ENCODE assay signal across 10 cellular contexts in genomic region chr2:64211471-64211870, GRCh38.
DNase-seq lines count a peak whose midpoint lies in the region; ATAC-seq and TF ChIP-seq lines count a peak whose summit lies in the region.
"Had no signal": no experiment of that assay in that cellular context is flagged by ENCODE, and none has a peak within 500 bp of the region (broad histone marks: within the 10 kb centered on the region; RNA-seq: fewer than 3 reads in every experiment).

No MANE protein-coding gene starts in this region.

- H3K27ac Mint-ChIP-seq in chondrocyte (ENCODE audit: unreplicated experiment) (peak overlapping the region; percentile 68), endothelial cell (ENCODE audit: unreplicated experiment) (no peak overlapping the region)

- H3K27ac ChIP-seq in DND-41 (ENCODE audit: low read length) (no peak overlapping the region), OCI-LY1 (ENCODE audit: low read depth, low read length, poor library complexity, severe bottlenecking) (peak overlapping the region; percentile 95), skin epidermis (peak overlapping the region in 15 of 21 experiments; percentile 5 to 82 (median 54))

- H3K9me3 Mint-ChIP-seq in chondrocyte (ENCODE audit: low read depth) (no peaks in the 10 kb centered on the region), endothelial cell (ENCODE audit: unreplicated experiment) (no peaks in the 10 kb centered on the region)

- peaks cover 27% of the 10 kb centered on the region for H3K4me1 Mint-ChIP-seq in chondrocyte (ENCODE audit: low read depth)
- H3K4me1 Mint-ChIP-seq in endothelial cell (ENCODE audit: unreplicated experiment), result no peaks in the 10 kb centered on the region

- H2AFZ ChIP-seq in DND-41 (ENCODE audit: low read depth, low read length), result no peak overlapping the region
- no peak overlapping the region for H2AFZ ChIP-seq in OCI-LY1 (ENCODE audit: low read length)

- H3K27me3 Mint-ChIP-seq in chondrocyte (ENCODE audit: low read depth) (no peaks in the 10 kb centered on the region), endothelial cell (ENCODE audit: unreplicated experiment) (no peaks in the 10 kb centered on the region)

- no peaks in the 10 kb centered on the region for H3K36me3 ChIP-seq in DND-41 (ENCODE audit: insufficient read depth, low read length)
- H3K36me3 ChIP-seq in OCI-LY1 (ENCODE audit: insufficient read depth, low read length), result no peaks in the 10 kb centered on the region

- no peaks in the 10 kb centered on the region for H3K79me2 ChIP-seq in DND-41 (ENCODE audit: insufficient read depth, low read length)
- no peaks in the 10 kb centered on the region for H3K79me2 ChIP-seq in OCI-LY1 (ENCODE audit: insufficient read depth, low read length)

- H3K9ac ChIP-seq in DND-41 (ENCODE audit: low read depth, low read length) (no peak overlapping the region), OCI-LY1 (ENCODE audit: low read length) (no peak overlapping the region)

- DNase-seq in DND-41 (no peak), chondrocyte (ENCODE audit: low spot score) (no peak), SHP77 treated with DMSO at 0.1 percent for 48 hours (lab: John Stamatoyannopoulos, UW) (no peak), NCI-H2227 treated with DMSO at 0.1 percent for 48 hours (lab: John Stamatoyannopoulos, UW) (no peak), endothelial cell (ENCODE audit: low spot score) (no peak)
- DNase-seq: NCI-H2081; stimulated activated CD4-positive, alpha-beta T cell treated with anti-CD3 and anti-CD28 coated beads, Interleukin-4, amount 100 ng/mL, for 24 hours had no signal

- H3K4me1 ChIP-seq in DND-41 (ENCODE audit: insufficient read depth, low read length) (peaks cover 20% of the 10 kb centered on the region), OCI-LY1 (ENCODE audit: insufficient read depth, low read length, severe bottlenecking) (peaks cover 51% of the 10 kb centered on the region)

- H3F3A ChIP-seq in OCI-LY1 (ENCODE audit: insufficient read depth, low read length), result peaks cover 8% of the 10 kb centered on the region; the same call in 1 of the 2 replicates

- H3K4me3 ChIP-seq in DND-41 (ENCODE audit: low read depth in 1 of 2, low read length in 2 of 2) (no peak overlapping the region), OCI-LY1 (ENCODE audit: low read depth, low read length, poor library complexity, severe bottlenecking) (no peak overlapping the region), skin epidermis (no peak overlapping the region)
- H3K4me3 ChIP-seq: mucosa of descending colon had no signal

- H3K27me3 ChIP-seq in DND-41 (ENCODE audit: insufficient read depth, low read length, poor library complexity) (no peaks in the 10 kb centered on the region), OCI-LY1 (ENCODE audit: insufficient read depth, low read length) (no peaks in the 10 kb centered on the region)

- H3K4me3 Mint-ChIP-seq in chondrocyte (ENCODE audit: unreplicated experiment), result no peak overlapping the region
- H3K4me3 Mint-ChIP-seq in endothelial cell (ENCODE audit: unreplicated experiment), result no peak overlapping the region

- H4K20me1 ChIP-seq in DND-41 (ENCODE audit: insufficient read depth, low read length) (no peaks in the 10 kb centered on the region), OCI-LY1 (ENCODE audit: insufficient read depth, low read length) (no peaks in the 10 kb centered on the region)

- H3K9me3 ChIP-seq in DND-41 (ENCODE audit: insufficient read depth, low read length, severe bottlenecking), result no peaks in the 10 kb centered on the region
- no peaks in the 10 kb centered on the region for H3K9me3 ChIP-seq in OCI-LY1 (ENCODE audit: low read length)
- H3K9me3 ChIP-seq: mucosa of descending colon had no signal

- TF ChIP-seq CTCF in DND-41 (IDR thresholded peaks at IDR 0.05; ENCODE audit: borderline replicate concordance, extremely low read depth, low read length, poor library complexity, severe bottlenecking) (no peak), OCI-LY1 (IDR thresholded peaks at IDR 0.05; ENCODE audit: low read length) (no peak), chondrocyte (IDR thresholded peaks at IDR 0.05) (no peak), endothelial cell (IDR thresholded peaks at IDR 0.05; ENCODE audit: unreplicated experiment) (no peak)

- H3K36me3 Mint-ChIP-seq in chondrocyte (ENCODE audit: low read depth) (no peaks in the 10 kb centered on the region), endothelial cell (ENCODE audit: low read depth, unreplicated experiment) (no peaks in the 10 kb centered on the region)

- ATAC-seq in DND-41 (ENCODE audit: insufficient read depth, low read depth), result 0 out of 3 replicates have a peak, but pooled peaks have one; percentile 12

- H3K4me2 ChIP-seq in DND-41 (ENCODE audit: insufficient read depth, low read length) (no peak overlapping the region), OCI-LY1 (ENCODE audit: low read length) (no peak overlapping the region)

- H3K9me2 ChIP-seq in OCI-LY1 (ENCODE audit: low read depth, low read length), result no peaks in the 10 kb centered on the region
